ENCODE assay signal across 26 cellular contexts in the genomic region with DNA sequence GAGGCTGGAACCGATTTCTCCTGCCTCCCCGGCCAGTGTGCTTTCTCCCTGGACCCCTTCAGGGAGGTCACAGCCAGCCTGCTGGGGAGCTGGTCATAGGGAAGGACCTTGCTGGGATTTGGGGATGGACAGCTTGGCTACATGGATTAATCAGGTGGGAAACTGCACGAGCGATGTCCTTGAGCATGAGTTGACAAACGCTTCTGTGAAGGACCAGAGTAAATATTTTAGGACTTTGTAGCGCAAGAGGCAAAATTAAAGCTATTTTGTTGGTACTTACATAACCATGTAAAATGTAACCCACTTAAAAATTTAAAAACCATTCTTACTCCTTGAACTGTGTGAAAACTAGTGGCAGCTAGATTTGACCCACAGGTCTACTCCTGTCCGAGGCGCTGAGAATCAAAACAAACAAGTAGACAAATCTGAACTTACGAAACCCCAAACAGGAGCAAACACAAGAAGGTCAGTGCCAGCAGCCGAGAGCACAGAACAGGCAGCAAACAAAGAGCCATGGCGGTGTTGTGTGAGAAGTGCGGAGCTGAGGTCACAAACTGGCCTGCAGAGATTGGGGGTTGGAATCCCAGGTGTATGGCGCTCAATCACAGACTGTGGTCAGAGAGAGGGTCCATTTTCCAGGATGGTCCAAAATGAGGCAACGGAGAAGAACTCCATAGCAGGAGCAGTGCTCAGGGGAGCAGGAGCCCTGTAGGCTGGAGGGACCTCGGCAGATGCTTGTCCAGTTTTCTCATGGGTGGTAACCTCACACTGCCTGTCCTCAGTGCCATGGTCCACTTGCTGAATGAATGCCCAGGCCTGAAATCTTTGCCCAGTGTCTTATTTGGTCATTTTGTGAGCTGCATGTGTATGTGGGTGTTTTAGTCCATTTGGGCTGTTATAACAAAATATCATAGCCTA.
"Had no signal": no experiment of that assay in that cellular context is flagged by ENCODE, and none has a peak within 500 bp of the region (broad histone marks: within the 10 kb centered on the region; RNA-seq: fewer than 3 reads in every experiment).

No MANE protein-coding gene starts in this region.

- H3K36me3 ChIP-seq: heart right ventricle, lower lobe of right lung, neural progenitor cell, neutrophil, ovary, prostate gland, sigmoid colon, suprapubic skin, thoracic aorta, tibial artery, upper lobe of right lung had no signal

- H3K79me2 ChIP-seq: hepatocyte had no signal

- DNase-seq: heart right ventricle; islet precursor cell; left ventricle myocardium superior; lower lobe of right lung; mammary epithelial cell; mesenchymal stem cell; naive thymus-derived CD8-positive, alpha-beta T cell; occipital lobe; ovary; retina; right cardiac atrium; sigmoid colon; small intestine; stimulated activated CD4-positive, alpha-beta T cell treated with anti-CD3 and anti-CD28 coated beads, Interleukin-1b, Interleukin-23, amount 100 ng/mL, for 48 hours; stimulated activated CD4-positive, alpha-beta T cell treated with anti-CD3 and anti-CD28 coated beads, Interleukin-2, amount 100 ng/mL, for 48 hours; stimulated activated CD4-positive, alpha-beta T cell treated with anti-CD3 and anti-CD28 coated beads, Interleukin-4, amount 100 ng/mL, for 4 hours; stimulated activated naive B cell treated with anti-CD40 and anti-IgM and Interleukin-4, amounts not matched to agents 10 μg/mL and 1 μg/mL and 100 μg/mL, for 72 hours; trophoblast cell; upper lobe of right lung had no signal

- ATAC-seq: left ventricle myocardium superior; naive thymus-derived CD8-positive, alpha-beta T cell; right cardiac atrium; stimulated activated naive B cell treated with anti-CD40 and anti-IgM and Interleukin-4, amounts not matched to agents 10 μg/mL and 1 μg/mL and 100 μg/mL, for 72 hours had no signal

- H3K4me2 ChIP-seq: hepatocyte, neural progenitor cell had no signal

- H3K27me3 ChIP-seq: heart right ventricle, hepatocyte, neural progenitor cell, neutrophil, ovary, sigmoid colon, suprapubic skin, tibial artery, upper lobe of right lung had no signal

- H3K4me3 ChIP-seq: heart right ventricle, hepatocyte, lower lobe of right lung, neural progenitor cell, ovary, prostate gland, sigmoid colon, suprapubic skin, thoracic aorta, tibial artery, upper lobe of right lung had no signal

- H3K9ac ChIP-seq: neural progenitor cell had no signal

- H3K9me3 ChIP-seq: heart right ventricle, lower lobe of right lung, neutrophil, ovary, prostate gland, sigmoid colon, suprapubic skin, thoracic aorta, tibial artery, upper lobe of right lung had no signal

- H3K4me1 ChIP-seq: lower lobe of right lung, neural progenitor cell, prostate gland, sigmoid colon, suprapubic skin, tibial artery, upper lobe of right lung had no signal

- FAIRE-seq: small intestine had no signal

- H3K27ac ChIP-seq: heart right ventricle, hepatocyte, lower lobe of right lung, neural progenitor cell, neutrophil, ovary, prostate gland, sigmoid colon, suprapubic skin, thoracic aorta, tibial artery, upper lobe of right lung had no signal

- H2AFZ ChIP-seq: hepatocyte, neural progenitor cell had no signal
